In the genomic region with DNA sequence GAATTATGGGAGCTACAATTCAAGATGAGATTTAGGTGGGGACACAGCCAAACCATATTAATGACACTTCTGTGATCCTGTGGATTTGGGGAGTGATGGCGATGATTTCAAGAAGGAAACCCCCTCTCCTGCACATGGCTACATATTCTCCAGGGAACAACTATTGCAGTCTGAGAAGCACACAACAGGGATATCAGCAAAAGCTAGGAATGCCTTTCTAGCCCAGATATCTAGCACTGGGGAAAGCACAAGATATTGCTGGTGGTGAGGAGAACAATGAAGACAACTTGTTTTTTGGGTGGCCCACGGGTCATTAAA, we compare ENCODE assay signal across 2 cellular contexts.
TF ChIP-seq lines count a peak whose summit lies in the region.

No MANE protein-coding gene starts in this region.

TF ChIP-seq in HepG2, 621 proteins besides CTCF, POLR2A, EP300 and RAD21:
- TF ChIP-seq TARDBP (CRISPR knock-in tag; IDR thresholded peaks at IDR 0.05): 0 out of 2 replicates have a peak, but pooled peaks have one; percentile 2
- TF ChIP-seq DNMT3B (CRISPR knock-in tag; conservative IDR thresholded peaks at IDR 0.05): no peak

TF ChIP-seq in GM12878, 131 proteins besides CTCF, POLR2A, EP300 and RAD21:
- TF ChIP-seq ZBTB33 (IDR thresholded peaks at IDR 0.05) (no peak), IKZF2 (IDR thresholded peaks at IDR 0.05) (peak in 1 of 2 experiments; percentile 14; a peak in 1 of 4 replicates), ESRRA (IDR thresholded peaks at IDR 0.05; ENCODE audit: low read length) (no peak), MEF2B (IDR thresholded peaks at IDR 0.05; ENCODE audit: partially characterized antibody, poor library complexity, severe bottlenecking) (peak; percentile 84), HDGF (IDR thresholded peaks at IDR 0.05) (0 out of 2 replicates have a peak, but pooled peaks have one; percentile 5), ZNF687 (IDR thresholded peaks at IDR 0.05) (0 out of 2 replicates have a peak, but pooled peaks have one; percentile 2), CHD4 (IDR thresholded peaks at IDR 0.05) (no peak), RFX5 (IDR thresholded peaks at IDR 0.05; ENCODE audit: low read depth, low read length) (no peak), RUNX3 (IDR thresholded peaks at IDR 0.05; ENCODE audit: low read length) (no peak), REST (IDR thresholded peaks at IDR 0.05; ENCODE audit: low read depth, low read length) (no peak)
- TF ChIP-seq, protein P1, sequence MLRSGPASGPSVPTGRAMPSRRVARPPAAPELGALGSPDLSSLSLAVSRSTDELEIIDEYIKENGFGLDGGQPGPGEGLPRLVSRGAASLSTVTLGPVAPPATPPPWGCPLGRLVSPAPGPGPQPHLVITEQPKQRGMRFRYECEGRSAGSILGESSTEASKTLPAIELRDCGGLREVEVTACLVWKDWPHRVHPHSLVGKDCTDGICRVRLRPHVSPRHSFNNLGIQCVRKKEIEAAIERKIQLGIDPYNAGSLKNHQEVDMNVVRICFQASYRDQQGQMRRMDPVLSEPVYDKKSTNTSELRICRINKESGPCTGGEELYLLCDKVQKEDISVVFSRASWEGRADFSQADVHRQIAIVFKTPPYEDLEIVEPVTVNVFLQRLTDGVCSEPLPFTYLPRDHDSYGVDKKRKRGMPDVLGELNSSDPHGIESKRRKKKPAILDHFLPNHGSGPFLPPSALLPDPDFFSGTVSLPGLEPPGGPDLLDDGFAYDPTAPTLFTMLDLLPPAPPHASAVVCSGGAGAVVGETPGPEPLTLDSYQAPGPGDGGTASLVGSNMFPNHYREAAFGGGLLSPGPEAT (IDR thresholded peaks at IDR 0.05; ENCODE audit: low read depth): peak; percentile 78; the same call in 1 of the 2 replicates
TF ChIP-seq in GM12878: peak in this region for 5.
